8 cellular contexts compared by ENCODE assay signal in the genomic region with DNA sequence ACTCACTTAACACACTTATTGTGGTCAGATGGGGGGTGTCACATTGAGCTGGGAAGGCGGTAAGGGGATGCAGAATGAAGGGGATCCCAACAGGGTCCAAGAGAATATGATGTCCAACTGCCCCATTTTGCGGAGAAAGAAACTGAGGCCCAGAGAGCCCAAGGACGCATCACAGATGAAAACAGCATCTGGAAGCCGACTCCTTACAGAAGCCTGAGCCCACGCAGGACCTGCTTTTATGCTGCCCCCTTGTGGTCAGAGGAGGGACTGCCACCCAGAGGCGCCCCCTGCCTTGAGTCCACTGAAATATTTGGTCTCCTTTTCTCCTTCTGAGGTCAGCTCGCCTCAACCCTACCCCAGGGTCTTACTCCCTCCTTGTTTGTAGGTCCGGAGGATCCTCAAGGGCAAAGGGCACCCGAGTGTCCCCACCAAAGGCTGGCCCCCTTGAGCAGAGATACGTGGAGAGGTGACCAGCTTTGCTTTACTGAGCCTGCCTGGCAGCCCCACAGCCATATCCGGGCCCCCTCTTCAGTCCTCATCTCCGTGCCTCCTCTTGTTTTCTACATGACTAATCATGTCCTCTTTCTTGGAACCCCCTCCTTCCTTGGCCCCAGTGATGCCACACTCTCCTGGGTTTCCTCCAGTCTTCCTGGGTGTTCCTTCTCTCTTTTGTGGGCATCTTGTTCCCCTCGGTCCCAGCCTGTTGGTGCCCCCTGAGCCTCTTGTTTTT. TPM values are rescaled to one million over a fixed set of nuclear protein-coding genes. Genes with fewer than 3 reads are reported as not detected.
DNase-seq lines count a peak whose midpoint lies in the region; ATAC-seq and TF ChIP-seq lines count a peak whose summit lies in the region.

No MANE protein-coding gene starts in this region.

- TF ChIP-seq POLR2A in ovary (IDR thresholded peaks at IDR 0.05) = no peak

- ATAC-seq in foreskin keratinocyte (peak; percentile 35), GM21576 (IDR thresholded peaks at IDR 0.05; ENCODE audit: unreplicated experiment) (no peak)

- TF ChIP-seq CTCF in foreskin keratinocyte (conservative IDR thresholded peaks at IDR 0.05) (peak; percentile 98), ovary (IDR thresholded peaks at IDR 0.05) (peak; percentile 62 to 75 (median 64)), tibial artery (IDR thresholded peaks at IDR 0.05) (peak; percentile 91 to 95)

- no peak for TF ChIP-seq EP300 in ovary (IDR thresholded peaks at IDR 0.05)

- H3K27ac ChIP-seq in foreskin keratinocyte = no peak overlapping the region
- no peak overlapping the region for H3K27ac ChIP-seq in ovary
- no peak overlapping the region for H3K27ac ChIP-seq in tibial artery

- H3K27me3 ChIP-seq in foreskin keratinocyte = no peaks in the 10 kb centered on the region
- H3K27me3 ChIP-seq in ovary = no peaks in the 10 kb centered on the region
- peaks cover 3 to 35% of the 10 kb centered on the region in 2 donors for H3K27me3 ChIP-seq in tibial artery

- no peak overlapping the region for H3K4me3 ChIP-seq in ovary
- no peak overlapping the region for H3K4me3 ChIP-seq in tibial artery

- DNase-seq in EL (peak; percentile 67), HPDE6-E6E7 (ENCODE audit: extremely low spot score) (peak; percentile 57), RKO (ENCODE audit: low spot score) (peak; percentile 68), foreskin keratinocyte (peak in 1 of 2 donors; percentile 44), ovary (peak; percentile 35 to 79 (median 69)), tibial artery (peak; percentile 60 to 80)
- DNase-seq in activated T-helper 1 cell treated with anti-CD3 and anti-CD28 coated beads, Interleukin-2, amount 50 U/mL, for 16 hours (ENCODE audit: low read depth in 1 of 2, low spot score in 1 of 2) = peak; percentile 45 to 53

- H3K9me3 ChIP-seq in ovary (no peaks in the 10 kb centered on the region), tibial artery (no peaks in the 10 kb centered on the region)

- WGBS in ovary, 3 donors = 23 to 30% (median 25%) methylated on average over 13 of the region's 13 CpGs

- no peaks in the 10 kb centered on the region for H3K36me3 ChIP-seq in ovary
- H3K36me3 ChIP-seq in tibial artery = no peaks in the 10 kb centered on the region

- intact Hi-C loops in ovary (cut with DNase I) (loop anchor here (2.0 to 10.0 kb wide), 4 partner anchors 228 to 682 kb away; a partner anchor contains a TSS), tibial artery (cut with DNase I; ENCODE audit: low total_unique reads) (loop anchor here (10.0 kb wide), 1 partner anchor 332 kb away; no protein-coding TSS in a partner anchor)

- H3K4me1 ChIP-seq in foreskin keratinocyte (peaks cover 13% of the 10 kb centered on the region), ovary (ENCODE audit: insufficient read depth) (no peaks in the 10 kb centered on the region), tibial artery (peaks cover 0 to 27% (median 17%) of the 10 kb centered on the region in 4 donors)

RNA-seq across cellular contexts. Expression of a gene that starts 30.0 kb away (rescaled TPM):
- total RNA-seq in foreskin keratinocyte (9.7 and 12.1 TPM in 2 replicates), ovary (10 to 100 TPM in 3 of 7 donors, 1 to 10 TPM in 4; 7.5 to 13.5 (median 9.2) TPM)
- polyA plus RNA-seq in foreskin keratinocyte (6.1 and 6.9 TPM in 2 replicates), ovary (10 to 100 TPM in 1 of 2 donors, 1 to 10 TPM in 1; 6.1 to 10.4 TPM)

RNA-seq across cellular contexts. Expression of a gene that starts 36.5 kb away (rescaled TPM):
- total RNA-seq in foreskin keratinocyte (70.4 and 82.4 TPM in 2 replicates), ovary (10 to 100 TPM; 17.2 to 37.6 (median 32.0) TPM)
- polyA plus RNA-seq in foreskin keratinocyte (129 and 142 TPM in 2 replicates), ovary (10 to 100 TPM; 49.8 to 88.0 TPM)

RNA-seq across cellular contexts. Expression of a gene that starts 36.6 kb away (rescaled TPM):
- total RNA-seq in foreskin keratinocyte = not detected in 2 replicates
- polyA plus RNA-seq in foreskin keratinocyte = not detected in 2 replicates
- 10 to 100 TPM in 1 of 7 donors, 1 to 10 TPM in 2, under 1 TPM in 2, not detected in 2; 0.63 to 25.4 (median 1.6) TPM for total RNA-seq in ovary
- polyA plus RNA-seq in ovary = 1 to 10 TPM in 1 of 2 donors, under 1 TPM in 1; 0.86 to 3.0 TPM
